In genomic region chr17:48776602-48777001, GRCh38 we compare ENCODE assay signal across 21 cellular contexts. TPM values are rescaled to one million over a fixed set of nuclear protein-coding genes. Genes with fewer than 3 reads are reported as not detected.
DNase-seq lines count a peak whose midpoint lies in the region; ATAC-seq, FAIRE-seq and TF ChIP-seq lines count a peak whose summit lies in the region.
"Had no signal": no experiment of that assay in that cellular context is flagged by ENCODE, and none has a peak within 500 bp of the region (broad histone marks: within the 10 kb centered on the region; RNA-seq: fewer than 3 reads in every experiment).

No MANE protein-coding gene starts in this region.

- peaks cover 11% of the 10 kb centered on the region; the same call in 1 of the 3 replicates for H3K9me3 ChIP-seq in A549
- peaks cover 1% of the 10 kb centered on the region for H3K9me3 ChIP-seq in IMR-90 (ENCODE audit: control insufficient read depth, insufficient read depth, low read length)
- no peaks in the 10 kb centered on the region for H3K9me3 ChIP-seq in endothelial cell of umbilical vein (replicated peaks; ENCODE audit: control insufficient read depth, insufficient read depth, low read length)

- no peaks in the 10 kb centered on the region for H3K36me3 Mint-ChIP-seq in activated CD8-positive, alpha-beta T cell treated with anti-CD3 and anti-CD28 coated beads, Interleukin-2, amount 10 ng/mL, durations not matched to agents 7 days and 5 days (ENCODE audit: low read depth)
- H3K36me3 Mint-ChIP-seq: CD4-positive, alpha-beta memory T cell had no signal

- H3K18ac ChIP-seq in IMR-90 (ENCODE audit: low read depth, low read length) = no peak overlapping the region

- ATAC-seq in A549 (no peak), IMR-90 (ENCODE audit: low read depth) (no peak)
- no peak for ATAC-seq in activated CD8-positive, alpha-beta T cell treated with anti-CD3 and anti-CD28 coated beads, Interleukin-2, amount 10 ng/mL, durations not matched to agents 7 days and 5 days
- ATAC-seq: GM12878, HCT116 had no signal

- H3K4ac ChIP-seq in IMR-90 (ENCODE audit: low read depth, low read length) = no peak overlapping the region

- H3K4me2 ChIP-seq in A549 = no peak overlapping the region
- no peak overlapping the region for H3K4me2 ChIP-seq in IMR-90 (ENCODE audit: low read depth, low read length)
- H3K4me2 ChIP-seq in endothelial cell of umbilical vein (ENCODE audit: insufficient read depth, low read length) = no peak overlapping the region

- no peaks in the 10 kb centered on the region for H4K20me1 ChIP-seq in IMR-90 (ENCODE audit: insufficient read depth, low read length)
- no peaks in the 10 kb centered on the region for H4K20me1 ChIP-seq in endothelial cell of umbilical vein (replicated peaks; ENCODE audit: control insufficient read depth, extremely low read depth, insufficient read depth, low read length)

- CTCF ChIA-PET in A549 (lab: Yijun Ruan, JAX) = interaction anchor here (1.7 to 2.7 kb wide), 3 partner anchors 10 to 102 kb away, joined by 7 to 11 read pairs (median 7); no protein-coding TSS in a partner anchor
- CTCF ChIA-PET in IMR-90 (lab: Yijun Ruan, JAX) = no interaction called here
- CTCF ChIA-PET in endothelial cell of umbilical vein (lab: Charles Lee) = interaction anchor here (1.3 kb wide), 1 partner anchor 12 kb away, joined by 3 read pairs; no protein-coding TSS in a partner anchor
- CTCF ChIA-PET in activated CD8-positive, alpha-beta T cell treated with anti-CD3 and anti-CD28 coated beads, Interleukin-2, amount 10 ng/mL, durations not matched to agents 7 days and 5 days (lab: Charles Lee) = interaction anchor here (0.9 kb wide), 1 partner anchor 98 kb away, joined by 3 read pairs; no protein-coding TSS in a partner anchor

- H4K8ac ChIP-seq in IMR-90 (ENCODE audit: low read depth in 2 of 2, low read length in 2 of 2) = no peak overlapping the region

- H3K4me3 ChIP-seq in A549 (no peak overlapping the region), IMR-90 (ENCODE audit: insufficient read depth, low read depth, low read length) (no peak overlapping the region), endothelial cell of umbilical vein (replicated peaks in 1 of 3; ENCODE audit: insufficient read depth in 1 of 3, low read depth in 1 of 3, low read length in 3 of 3) (no peak overlapping the region)
- H3K4me3 ChIP-seq: GM12878, GM23248 had no signal

- no peak overlapping the region for H3K23ac ChIP-seq in IMR-90 (ENCODE audit: low read depth, low read length)

- H3K9ac ChIP-seq in IMR-90 (ENCODE audit: low read depth, low read length) (no peak overlapping the region), endothelial cell of umbilical vein (replicated peaks; ENCODE audit: extremely low read depth, insufficient read depth, low read length) (no peak overlapping the region)
- H3K9ac ChIP-seq: GM23248 had no signal

- no peak overlapping the region for H3K14ac ChIP-seq in IMR-90 (replicated peaks; ENCODE audit: low read depth, low read length)

- H2AK9ac ChIP-seq in IMR-90 (replicated peaks; ENCODE audit: low read depth, low read length, poor library complexity) = no peak overlapping the region

- H3K36me3 ChIP-seq in IMR-90 (ENCODE audit: control insufficient read depth, insufficient read depth, low read length) (no peaks in the 10 kb centered on the region), endothelial cell of umbilical vein (ENCODE audit: control insufficient read depth in 2 of 2, extremely low read depth in 1 of 2, insufficient read depth in 2 of 2, low read length in 2 of 2) (no peaks in the 10 kb centered on the region)

- no peaks in the 10 kb centered on the region for H3K9me1 ChIP-seq in IMR-90 (ENCODE audit: insufficient read depth, low read length)
- no peaks in the 10 kb centered on the region for H3K9me1 ChIP-seq in endothelial cell of umbilical vein (replicated peaks; ENCODE audit: control insufficient read depth, extremely low read depth, insufficient read depth, low read length)

- H2AFZ ChIP-seq in IMR-90 (replicated peaks; ENCODE audit: low read length, poor library complexity) = no peak overlapping the region
- no peak overlapping the region for H2AFZ ChIP-seq in endothelial cell of umbilical vein (ENCODE audit: low read depth, low read length)
- H2AFZ ChIP-seq: GM23248 had no signal

- H2BK5ac ChIP-seq in IMR-90 (ENCODE audit: low read depth, low read length, poor library complexity, severe bottlenecking) = no peak overlapping the region

- H3K27me3 ChIP-seq in IMR-90 (ENCODE audit: control insufficient read depth, insufficient read depth, low read length) = peaks cover 20% of the 10 kb centered on the region
- H3K27me3 ChIP-seq in endothelial cell of umbilical vein (ENCODE audit: control insufficient read depth in 2 of 2, insufficient read depth in 2 of 2, low read length in 2 of 2) = peaks cover 0 to 11% of the 10 kb centered on the region in 2 experiments

- dilution Hi-C loops in IMR-90 (cut with HindIII; ENCODE audit: low sequenced_read_pairs, unreplicated experiment) (no loop called here), endothelial cell of umbilical vein (cut with MboI; ENCODE audit: extremely low pct_ligation_motif_present, low sequenced_read_pairs) (no loop called here)

- in situ Hi-C loops in IMR-90 (cut with MboI; ENCODE audit: low sequenced_read_pairs) = no loop called here

- no peaks in the 10 kb centered on the region for H3K4me1 Mint-ChIP-seq in activated CD8-positive, alpha-beta T cell treated with anti-CD3 and anti-CD28 coated beads, Interleukin-2, amount 10 ng/mL, durations not matched to agents 7 days and 5 days (ENCODE audit: low read depth)
- H3K4me1 Mint-ChIP-seq: CD4-positive, alpha-beta memory T cell; H9 had no signal

- H4K91ac ChIP-seq in IMR-90 (ENCODE audit: insufficient read depth, low read depth, low read length) = no peak overlapping the region

- no peak overlapping the region for H2BK15ac ChIP-seq in IMR-90 (ENCODE audit: low read depth, low read length)

- TF ChIP-seq CTCF in A549 (IDR thresholded peaks at IDR 0.05) (no peak), IMR-90 (conservative IDR thresholded peaks at IDR 0.05; ENCODE audit: low read depth, low read length) (no peak), endothelial cell of umbilical vein (IDR thresholded peaks at IDR 0.05; ENCODE audit: extremely low read depth in 1 of 2, insufficient read depth in 1 of 2, low read depth in 1 of 2, low read length in 2 of 2) (no peak)

- no peak overlapping the region for H3K27ac Mint-ChIP-seq in activated CD8-positive, alpha-beta T cell treated with anti-CD3 and anti-CD28 coated beads, Interleukin-2, amount 10 ng/mL, durations not matched to agents 7 days and 5 days
- H3K27ac Mint-ChIP-seq: CD4-positive, alpha-beta memory T cell; H9 had no signal

- no peak overlapping the region for H3K56ac ChIP-seq in IMR-90 (ENCODE audit: extremely low read depth, insufficient read depth, low read length)

- H3K4me1 ChIP-seq in A549 = no peaks in the 10 kb centered on the region
- H3K4me1 ChIP-seq in IMR-90 (ENCODE audit: control insufficient read depth, insufficient read depth, low read length) = no peaks in the 10 kb centered on the region
- no peaks in the 10 kb centered on the region for H3K4me1 ChIP-seq in endothelial cell of umbilical vein (ENCODE audit: control insufficient read depth, extremely low read depth, insufficient read depth, low read length)

- H3K27me3 Mint-ChIP-seq in activated CD8-positive, alpha-beta T cell treated with anti-CD3 and anti-CD28 coated beads, Interleukin-2, amount 10 ng/mL, durations not matched to agents 7 days and 5 days (ENCODE audit: low read depth) = peaks cover 34% of the 10 kb centered on the region

- H3K4me3 Mint-ChIP-seq in activated CD8-positive, alpha-beta T cell treated with anti-CD3 and anti-CD28 coated beads, Interleukin-2, amount 10 ng/mL, durations not matched to agents 7 days and 5 days = no peak overlapping the region
- H3K4me3 Mint-ChIP-seq: CD4-positive, alpha-beta memory T cell; H9 had no signal

- intact Hi-C loops in IMR-90 (cut with micrococcal nuclease) (no loop called here), endothelial cell of umbilical vein (cut with micrococcal nuclease) (no loop called here)

- H4K5ac ChIP-seq in IMR-90 (ENCODE audit: low read depth, low read length) = no peak overlapping the region

- no peaks in the 10 kb centered on the region for H3K9me3 Mint-ChIP-seq in activated CD8-positive, alpha-beta T cell treated with anti-CD3 and anti-CD28 coated beads, Interleukin-2, amount 10 ng/mL, durations not matched to agents 7 days and 5 days (ENCODE audit: insufficient read depth)
- H3K9me3 Mint-ChIP-seq: CD4-positive, alpha-beta memory T cell had no signal

- no peak overlapping the region for H2BK120ac ChIP-seq in IMR-90 (ENCODE audit: low read depth, low read length)

- DNase-seq in A549 (ENCODE audit: low read depth in 1 of 2, low spot score in 1 of 2) (no peak), IMR-90 (no peak), endothelial cell of umbilical vein (ENCODE audit: low read depth, low spot score) (no peak), NCI-H748 (lab: John Stamatoyannopoulos, UW; ENCODE audit: unreplicated experiment) (no peak), GOT3 (lab: John Stamatoyannopoulos, UW) (no peak)
- DNase-seq in activated CD8-positive, alpha-beta T cell treated with anti-CD3 and anti-CD28 coated beads, Interleukin-2, amount 10 ng/mL, durations not matched to agents 7 days and 5 days = no peak
- DNase-seq: ACHN; C1 segment of cervical spinal cord; Calu3; CD4-positive, alpha-beta memory T cell; COR-L47; DND-41; GDM1; GM23248; H9 had no signal

- no peak for TF ChIP-seq POLR2A in A549 (IDR thresholded peaks at IDR 0.05; ENCODE audit: low read length)
- TF ChIP-seq POLR2A in IMR-90 (IDR thresholded peaks at IDR 0.05; ENCODE audit: low read depth, low read length) = no peak
- TF ChIP-seq POLR2A in endothelial cell of umbilical vein (IDR thresholded peaks at IDR 0.05; ENCODE audit: low read depth, low read length) = no peak

- no peak overlapping the region for H2BK20ac ChIP-seq in IMR-90 (ENCODE audit: low read depth, low read length)

- no peaks in the 10 kb centered on the region for H3K79me1 ChIP-seq in IMR-90 (ENCODE audit: low read depth in 1 of 2, low read length in 2 of 2)

- POLR2A ChIA-PET in A549 (lab: Yijun Ruan, JAX) (no interaction called here), IMR-90 (lab: Charles Lee; ENCODE audit: unreplicated experiment) (no interaction called here), endothelial cell of umbilical vein (lab: Charles Lee) (no interaction called here)
- POLR2A ChIA-PET in activated CD8-positive, alpha-beta T cell treated with anti-CD3 and anti-CD28 coated beads, Interleukin-2, amount 10 ng/mL, durations not matched to agents 7 days and 5 days (lab: Charles Lee) = no interaction called here

- TF ChIP-seq EP300 in A549 (IDR thresholded peaks at IDR 0.05) = no peak

- no peaks in the 10 kb centered on the region for H3K79me2 ChIP-seq in endothelial cell of umbilical vein (ENCODE audit: control insufficient read depth, insufficient read depth, low read length)

- BruUV-seq in IMR-90 (replicated peaks; lab: Mats Ljungman, UMichigan) = no TSS peak
- BruUV-seq in endothelial cell of umbilical vein (replicated peaks; lab: Mats Ljungman, UMichigan) = no TSS peak

- TF ChIP-seq RAD21 in A549 (conservative IDR thresholded peaks at IDR 0.05 in 1 of 2, IDR thresholded peaks at IDR 0.05 in 1 of 2) (no peak), IMR-90 (IDR thresholded peaks at IDR 0.05; ENCODE audit: low read length) (no peak)

- peak; percentile 95 for FAIRE-seq in A549 (lab: Jason Lieb, UNC)
- peak; percentile 60 for FAIRE-seq in endothelial cell of umbilical vein (lab: Jason Lieb, UNC)
- FAIRE-seq: GM12878, GM19239 had no signal

- H3K27ac ChIP-seq in A549 (no peak overlapping the region), IMR-90 (ENCODE audit: insufficient read depth, low read length) (no peak overlapping the region), endothelial cell of umbilical vein (ENCODE audit: insufficient read depth, low read depth, low read length) (no peak overlapping the region)
- H3K27ac ChIP-seq: GM23248 had no signal

- H2AK5ac ChIP-seq in IMR-90 (ENCODE audit: low read depth, low read length) = no peak overlapping the region

RNA-seq across cellular contexts. Expression of gene TTLL6, which starts 40.4 kb away (rescaled TPM):
- polyA plus RNA-seq in A549 (2011; rRNA removed) (7.8 and 8.9 TPM in 2 replicates), A549 (2017; fragmentation: RNase III; extraction: RNeasy Plus Mini Kit Qiagen cat#74134 plus additional on column Dnase treatment) (1.1 to 1.6 TPM (median 1.3 TPM) in 3 replicates), IMR-90 (2012; rRNA removed) (not detected in 2 replicates), endothelial cell of umbilical vein (not detected in 2 replicates)
- 1.6 and 1.7 TPM in 2 replicates for polyA plus RNA-seq in A549 (2012; cell fraction: cytosol; rRNA removed)
- polyA plus RNA-seq in A549 (2012; cell fraction: nucleus; rRNA removed) = 3.9 and 5.4 TPM in 2 replicates
- polyA minus RNA-seq in A549 (2011; rRNA and poly(A)+ RNA removed) = 3.7 and 6.0 TPM in 2 replicates
- total RNA-seq in IMR-90 (2012; rRNA removed) (not detected in 2 replicates), endothelial cell of umbilical vein (not detected in 2 replicates)
- not detected in 2 replicates for polyA plus RNA-seq in IMR-90 (2012; cell fraction: cytosol; rRNA removed)
- polyA plus RNA-seq in IMR-90 (2012; cell fraction: nucleus; rRNA removed; ENCODE audit: low replicate concordance) = 0.07 and 0.21 TPM in 2 replicates
- polyA plus RNA-seq in endothelial cell of umbilical vein (2011; cell fraction: cytosol; rRNA removed) = not detected in 2 replicates
- not detected in 2 replicates for polyA plus RNA-seq in endothelial cell of umbilical vein (2011; cell fraction: nucleus; rRNA removed)
- polyA plus RNA-seq in endothelial cell of umbilical vein (2012) = not detected in 2 replicates
- not detected in 2 replicates for polyA minus RNA-seq in endothelial cell of umbilical vein
- not detected for polyA minus RNA-seq in endothelial cell of umbilical vein (2011; cell fraction: cytosol; rRNA and poly(A)+ RNA removed)
- polyA minus RNA-seq in endothelial cell of umbilical vein (2011; cell fraction: nucleus; rRNA and poly(A)+ RNA removed) = not detected in 2 replicates
- total RNA-seq in activated CD8-positive, alpha-beta T cell treated with anti-CD3 and anti-CD28 coated beads, Interleukin-2, amount 10 ng/mL, durations not matched to agents 7 days and 5 days = not detected
- total RNA-seq: A172; CD4-positive, alpha-beta memory T cell; GM23248 had no signal
- polyA plus RNA-seq: BJ; CD4-positive, alpha-beta memory T cell; GM23248 had no signal

RNA-seq across cellular contexts. Expression of gene HOXB13, which starts 48.1 kb away (rescaled TPM):
- 3.2 and 3.4 TPM in 2 replicates for polyA plus RNA-seq in A549 (2011; rRNA removed)
- polyA plus RNA-seq in A549 (2012; cell fraction: cytosol; rRNA removed) = 2.2 and 3.3 TPM in 2 replicates
- polyA plus RNA-seq in A549 (2012; cell fraction: nucleus; rRNA removed) = 1.9 and 2.1 TPM in 2 replicates
- polyA plus RNA-seq in A549 (2017; fragmentation: RNase III; extraction: RNeasy Plus Mini Kit Qiagen cat#74134 plus additional on column Dnase treatment) = 3.0 to 3.5 TPM (median 3.2 TPM) in 3 replicates
- 2.3 and 2.7 TPM in 2 replicates for polyA minus RNA-seq in A549 (2011; rRNA and poly(A)+ RNA removed)
- total RNA-seq in IMR-90 (2012; rRNA removed) = not detected in 2 replicates
- polyA plus RNA-seq in IMR-90 (2012; rRNA removed) = not detected in 2 replicates
- not detected in 2 replicates for polyA plus RNA-seq in IMR-90 (2012; cell fraction: cytosol; rRNA removed)
- not detected in 2 replicates for polyA plus RNA-seq in IMR-90 (2012; cell fraction: nucleus; rRNA removed; ENCODE audit: low replicate concordance)
- not detected in 2 replicates for total RNA-seq in endothelial cell of umbilical vein
- polyA plus RNA-seq in endothelial cell of umbilical vein = not detected in 2 replicates
- polyA plus RNA-seq in endothelial cell of umbilical vein (2011; cell fraction: cytosol; rRNA removed) = not detected in 2 replicates
- polyA plus RNA-seq in endothelial cell of umbilical vein (2011; cell fraction: nucleus; rRNA removed) = not detected in 2 replicates
- polyA plus RNA-seq in endothelial cell of umbilical vein (2012) = not detected in 2 replicates
- polyA minus RNA-seq in endothelial cell of umbilical vein = not detected in 2 replicates
- 0.61 TPM for polyA minus RNA-seq in endothelial cell of umbilical vein (2011; cell fraction: cytosol; rRNA and poly(A)+ RNA removed)
- not detected in 2 replicates for polyA minus RNA-seq in endothelial cell of umbilical vein (2011; cell fraction: nucleus; rRNA and poly(A)+ RNA removed)
- not detected for total RNA-seq in activated CD8-positive, alpha-beta T cell treated with anti-CD3 and anti-CD28 coated beads, Interleukin-2, amount 10 ng/mL, durations not matched to agents 7 days and 5 days
- total RNA-seq: CD4-positive, alpha-beta memory T cell; GM23248; H9 had no signal
- polyA plus RNA-seq: CD4-positive, alpha-beta memory T cell; GM12878; GM23248 had no signal

RNA-seq across cellular contexts. Expression of gene PRAC2, which starts 53.6 kb away (rescaled TPM):
- polyA plus RNA-seq in A549 (2011; rRNA removed) (not detected in 2 replicates), A549 (2017; fragmentation: RNase III; extraction: RNeasy Plus Mini Kit Qiagen cat#74134 plus additional on column Dnase treatment) (not detected in 3 replicates), IMR-90 (2012; rRNA removed) (not detected in 2 replicates), endothelial cell of umbilical vein (not detected in 2 replicates)
- polyA plus RNA-seq in A549 (2012; cell fraction: cytosol; rRNA removed) = not detected in 2 replicates
- polyA plus RNA-seq in A549 (2012; cell fraction: nucleus; rRNA removed) = not detected in 2 replicates
- polyA minus RNA-seq in A549 (2011; rRNA and poly(A)+ RNA removed) = not detected in 2 replicates
- total RNA-seq in IMR-90 (2012; rRNA removed) (not detected in 2 replicates), endothelial cell of umbilical vein (not detected in 2 replicates)
- not detected in 2 replicates for polyA plus RNA-seq in IMR-90 (2012; cell fraction: cytosol; rRNA removed)
- polyA plus RNA-seq in IMR-90 (2012; cell fraction: nucleus; rRNA removed; ENCODE audit: low replicate concordance) = not detected in 2 replicates
- polyA plus RNA-seq in endothelial cell of umbilical vein (2011; cell fraction: cytosol; rRNA removed) = not detected in 2 replicates
- not detected in 2 replicates for polyA plus RNA-seq in endothelial cell of umbilical vein (2011; cell fraction: nucleus; rRNA removed)
- polyA plus RNA-seq in endothelial cell of umbilical vein (2012) = not detected in 2 replicates
- polyA minus RNA-seq in endothelial cell of umbilical vein = not detected in 2 replicates
- polyA minus RNA-seq in endothelial cell of umbilical vein (2011; cell fraction: cytosol; rRNA and poly(A)+ RNA removed) = not detected
- not detected in 2 replicates for polyA minus RNA-seq in endothelial cell of umbilical vein (2011; cell fraction: nucleus; rRNA and poly(A)+ RNA removed)
- not detected for total RNA-seq in activated CD8-positive, alpha-beta T cell treated with anti-CD3 and anti-CD28 coated beads, Interleukin-2, amount 10 ng/mL, durations not matched to agents 7 days and 5 days
- total RNA-seq: A172; Calu3; CD4-positive, alpha-beta memory T cell; GM12878; GM23248; H4; H9 had no signal
- polyA plus RNA-seq: CD4-positive, alpha-beta memory T cell; GM23248 had no signal

RNA-seq across cellular contexts. Expression of gene CALCOCO2, which starts 54.2 kb away (rescaled TPM):
- polyA plus RNA-seq in A549 (2011; rRNA removed) = 194 and 199 TPM in 2 replicates
- 26.8 and 27.1 TPM in 2 replicates for polyA plus RNA-seq in A549 (2012; cell fraction: cytosol; rRNA removed)
- polyA plus RNA-seq in A549 (2012; cell fraction: nucleus; rRNA removed) = 20.8 and 28.6 TPM in 2 replicates
- polyA plus RNA-seq in A549 (2017; fragmentation: RNase III; extraction: RNeasy Plus Mini Kit Qiagen cat#74134 plus additional on column Dnase treatment) = 71.6 to 74.5 TPM (median 72.5 TPM) in 3 replicates
- polyA minus RNA-seq in A549 (2011; rRNA and poly(A)+ RNA removed) = 105 and 145 TPM in 2 replicates
- total RNA-seq in IMR-90 (2012; rRNA removed) = 32.2 and 53.4 TPM in 2 replicates
- polyA plus RNA-seq in IMR-90 (2012; rRNA removed) = 31.1 and 35.9 TPM in 2 replicates
- polyA plus RNA-seq in IMR-90 (2012; cell fraction: cytosol; rRNA removed) = 6.7 and 15.7 TPM in 2 replicates
- 7.9 and 49.3 TPM in 2 replicates for polyA plus RNA-seq in IMR-90 (2012; cell fraction: nucleus; rRNA removed; ENCODE audit: low replicate concordance)
- 52.1 and 64.9 TPM in 2 replicates for total RNA-seq in endothelial cell of umbilical vein
- polyA plus RNA-seq in endothelial cell of umbilical vein = 20.6 and 22.0 TPM in 2 replicates
- 27.5 and 28.6 TPM in 2 replicates for polyA plus RNA-seq in endothelial cell of umbilical vein (2011; cell fraction: cytosol; rRNA removed)
- 41.7 and 53.4 TPM in 2 replicates for polyA plus RNA-seq in endothelial cell of umbilical vein (2011; cell fraction: nucleus; rRNA removed)
- polyA plus RNA-seq in endothelial cell of umbilical vein (2012) = 70.8 and 79.8 TPM in 2 replicates
- polyA minus RNA-seq in endothelial cell of umbilical vein = 83.3 and 99.1 TPM in 2 replicates
- 16.2 TPM for polyA minus RNA-seq in endothelial cell of umbilical vein (2011; cell fraction: cytosol; rRNA and poly(A)+ RNA removed)
- polyA minus RNA-seq in endothelial cell of umbilical vein (2011; cell fraction: nucleus; rRNA and poly(A)+ RNA removed) = 26.9 and 52.9 TPM in 2 replicates
- total RNA-seq in activated CD8-positive, alpha-beta T cell treated with anti-CD3 and anti-CD28 coated beads, Interleukin-2, amount 10 ng/mL, durations not matched to agents 7 days and 5 days = 100 to 1,000 TPM; 152 to 167 TPM

RNA-seq across cellular contexts. Expression of gene PRAC1, which starts 54.3 kb away (rescaled TPM):
- not detected in 2 replicates for polyA plus RNA-seq in A549 (2011; rRNA removed)
- polyA plus RNA-seq in A549 (2012; cell fraction: cytosol; rRNA removed) = not detected in 2 replicates
- not detected in 2 replicates for polyA plus RNA-seq in A549 (2012; cell fraction: nucleus; rRNA removed)
- not detected in 3 replicates for polyA plus RNA-seq in A549 (2017; fragmentation: RNase III; extraction: RNeasy Plus Mini Kit Qiagen cat#74134 plus additional on column Dnase treatment)
- polyA minus RNA-seq in A549 (2011; rRNA and poly(A)+ RNA removed) = not detected in 2 replicates
- not detected in 2 replicates for total RNA-seq in IMR-90 (2012; rRNA removed)
- polyA plus RNA-seq in IMR-90 (2012; rRNA removed) = not detected in 2 replicates
- polyA plus RNA-seq in IMR-90 (2012; cell fraction: cytosol; rRNA removed) = not detected in 2 replicates
- not detected in 2 replicates for polyA plus RNA-seq in IMR-90 (2012; cell fraction: nucleus; rRNA removed; ENCODE audit: low replicate concordance)
- not detected in 2 replicates for total RNA-seq in endothelial cell of umbilical vein
- polyA plus RNA-seq in endothelial cell of umbilical vein = not detected in 2 replicates
- not detected in 2 replicates for polyA plus RNA-seq in endothelial cell of umbilical vein (2011; cell fraction: cytosol; rRNA removed)
- polyA plus RNA-seq in endothelial cell of umbilical vein (2011; cell fraction: nucleus; rRNA removed) = not detected in 2 replicates
- polyA plus RNA-seq in endothelial cell of umbilical vein (2012) = not detected in 2 replicates
- not detected in 2 replicates for polyA minus RNA-seq in endothelial cell of umbilical vein
- polyA minus RNA-seq in endothelial cell of umbilical vein (2011; cell fraction: cytosol; rRNA and poly(A)+ RNA removed) = not detected
- polyA minus RNA-seq in endothelial cell of umbilical vein (2011; cell fraction: nucleus; rRNA and poly(A)+ RNA removed) = not detected in 2 replicates
- not detected for total RNA-seq in activated CD8-positive, alpha-beta T cell treated with anti-CD3 and anti-CD28 coated beads, Interleukin-2, amount 10 ng/mL, durations not matched to agents 7 days and 5 days
- total RNA-seq: A172; Calu3; CD4-positive, alpha-beta memory T cell; GM12878; GM23248; H4; H9 had no signal
- polyA plus RNA-seq: BJ; CD4-positive, alpha-beta memory T cell; GM12878; GM23248 had no signal
